26 cellular contexts compared by ENCODE assay signal in the genomic region with DNA sequence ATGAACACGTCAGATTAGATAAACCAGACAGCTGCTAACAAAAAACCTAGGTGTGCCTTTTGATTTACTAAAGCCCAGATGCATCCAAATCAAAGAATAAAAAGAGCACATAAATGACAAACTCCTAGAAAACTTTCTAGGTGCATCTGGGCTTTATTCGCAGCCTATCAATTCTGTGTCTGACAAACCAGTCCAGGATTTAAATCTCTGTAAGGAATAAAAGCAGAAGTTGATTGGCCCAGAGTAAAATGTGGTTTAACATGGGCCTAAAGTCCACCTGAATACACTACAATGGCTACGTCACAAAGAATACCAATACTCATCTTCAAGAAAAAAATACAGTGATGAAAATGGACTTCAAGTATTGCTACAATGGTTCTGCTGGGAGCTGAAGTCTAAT.
"Had no signal": no experiment of that assay in that cellular context is flagged by ENCODE, and none has a peak within 500 bp of the region (broad histone marks: within the 10 kb centered on the region; RNA-seq: fewer than 3 reads in every experiment).

No MANE protein-coding gene starts in this region.

- H3K4me1 ChIP-seq: colonic mucosa, foreskin keratinocyte had no signal

- H3K27ac ChIP-seq: colonic mucosa, coronary artery, dorsolateral prefrontal cortex, epithelial cell of prostate, esophagus muscularis mucosa, esophagus squamous epithelium, foreskin keratinocyte, gastrocnemius medialis, gastroesophageal sphincter, heart left ventricle had no signal

- H3K27me3 ChIP-seq: colonic mucosa, esophagus muscularis mucosa, esophagus squamous epithelium, foreskin keratinocyte, gastrocnemius medialis, gastroesophageal sphincter, heart left ventricle, heart right ventricle had no signal

- H3K9me3 ChIP-seq: colonic mucosa, esophagus muscularis mucosa, esophagus squamous epithelium, gastrocnemius medialis, gastroesophageal sphincter, heart left ventricle, heart right ventricle had no signal

- DNase-seq: colonic mucosa; cortex of kidney; dermis blood vessel endothelial cell; dorsolateral prefrontal cortex; effector CD4-positive, alpha-beta T cell; effector CD8-positive, alpha-beta T cell; effector memory CD4-positive, alpha-beta T cell; effector memory CD8-positive, alpha-beta T cell; endodermal cell; erythroblast; esophagus squamous epithelium; foreskin fibroblast; foreskin keratinocyte; foreskin melanocyte; gastrocnemius medialis; glutamatergic neuron; head of caudate nucleus; heart left ventricle; heart right ventricle had no signal

- H3K36me3 ChIP-seq: colonic mucosa, esophagus muscularis mucosa, esophagus squamous epithelium, gastrocnemius medialis, gastroesophageal sphincter, heart left ventricle, heart right ventricle had no signal

- H3K4me3 ChIP-seq: colonic mucosa, coronary artery, dorsolateral prefrontal cortex, esophagus muscularis mucosa, esophagus squamous epithelium, gastrocnemius medialis, gastroesophageal sphincter, heart left ventricle, heart right ventricle had no signal

- ATAC-seq: effector memory CD8-positive, alpha-beta T cell; esophagus mucosa; foreskin keratinocyte; gastrocnemius medialis; gastroesophageal sphincter; heart left ventricle; heart right ventricle had no signal

- FAIRE-seq: endometrium, endothelial cell of umbilical vein had no signal
